ENCODE assay signal across 8 cellular contexts in genomic region chr11:128802358-128802981, GRCh38.
DNase-seq lines count a peak whose midpoint lies in the region; ATAC-seq and TF ChIP-seq lines count a peak whose summit lies in the region.

No MANE protein-coding gene starts in this region.

- in situ Hi-C loops in GM13977 (cut with MboI; ENCODE audit: low pct_unique_long_range_greater_than_20kb, low sequenced_read_pairs, unreplicated experiment) = no loop called here

- intact Hi-C loops in left cardiac atrium (cut with DNase I) = no loop called here

- DNase-seq in AG08395 (ENCODE audit: low spot score) (peak; percentile 32), GM13977 (ENCODE audit: low spot score) (no peak), RPMI7951 (ENCODE audit: low read depth) (peak; percentile 71), left cardiac atrium (no peak), hypothalamus (lab: John Stamatoyannopoulos, UW) (no peak)
- no peak for DNase-seq in NK-92 treated with Interleukin-12 subunit alpha and Interleukin-12 subunit beta, amount 100 ng/mL, for 24 hours (lab: John Stamatoyannopoulos, UW)

- ATAC-seq in left cardiac atrium (peak; percentile 57 to 64), GM19035 (IDR thresholded peaks at IDR 0.05; ENCODE audit: unreplicated experiment) (no peak), HG02588 (IDR thresholded peaks at IDR 0.05; ENCODE audit: unreplicated experiment) (no peak)

- peak; percentile 21 for TF ChIP-seq CTCF in GM13977 (IDR thresholded peaks at IDR 0.05; ENCODE audit: extremely low read depth, insufficient read depth, missing control alignments)

Comparison
In these comparisons a context has a peak if more than half of its experiments do, and no peak if none do; other contexts are left out.
1. DNase-seq: peak in AG08395 (single experiment) and RPMI7951 (single experiment); none in GM13977 (single experiment), left cardiac atrium (single experiment), NK-92 treated with Interleukin-12 subunit alpha and Interleukin-12 subunit beta, amount 100 ng/mL, for 24 hours (single experiment) and hypothalamus (0 of 51).
2. ATAC-seq: peak in left cardiac atrium (2 of 2); none in GM19035 (single experiment) and HG02588 (single experiment).